1 cellular context compared by ENCODE assay signal in genomic region chr1:210654176-210654786, GRCh38.
A peak's percentile ranks its signal among the peaks of the same experiment; 100 is the strongest.
TF ChIP-seq lines count a peak whose summit lies in the region.

No MANE protein-coding gene starts in this region.

TF ChIP-seq in HEK293, 187 proteins besides CTCF, POLR2A, EP300 and RAD21 (continued from another document):
- TF ChIP-seq, protein P1, sequence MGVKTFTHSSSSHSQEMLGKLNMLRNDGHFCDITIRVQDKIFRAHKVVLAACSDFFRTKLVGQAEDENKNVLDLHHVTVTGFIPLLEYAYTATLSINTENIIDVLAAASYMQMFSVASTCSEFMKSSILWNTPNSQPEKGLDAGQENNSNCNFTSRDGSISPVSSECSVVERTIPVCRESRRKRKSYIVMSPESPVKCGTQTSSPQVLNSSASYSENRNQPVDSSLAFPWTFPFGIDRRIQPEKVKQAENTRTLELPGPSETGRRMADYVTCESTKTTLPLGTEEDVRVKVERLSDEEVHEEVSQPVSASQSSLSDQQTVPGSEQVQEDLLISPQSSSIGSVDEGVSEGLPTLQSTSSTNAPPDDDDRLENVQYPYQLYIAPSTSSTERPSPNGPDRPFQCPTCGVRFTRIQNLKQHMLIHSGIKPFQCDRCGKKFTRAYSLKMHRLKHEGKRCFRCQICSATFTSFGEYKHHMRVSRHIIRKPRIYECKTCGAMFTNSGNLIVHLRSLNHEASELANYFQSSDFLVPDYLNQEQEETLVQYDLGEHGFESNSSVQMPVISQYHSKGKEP (tag by site-specific recombination; IDR thresholded peaks at IDR 0.05), result no peak
- 0 out of 2 replicates have a peak, but pooled peaks have one; percentile 20 for TF ChIP-seq ZBTB17 (tag by site-specific recombination; IDR thresholded peaks at IDR 0.05)
